ENCODE assay signal across 8 cellular contexts in the genomic region with DNA sequence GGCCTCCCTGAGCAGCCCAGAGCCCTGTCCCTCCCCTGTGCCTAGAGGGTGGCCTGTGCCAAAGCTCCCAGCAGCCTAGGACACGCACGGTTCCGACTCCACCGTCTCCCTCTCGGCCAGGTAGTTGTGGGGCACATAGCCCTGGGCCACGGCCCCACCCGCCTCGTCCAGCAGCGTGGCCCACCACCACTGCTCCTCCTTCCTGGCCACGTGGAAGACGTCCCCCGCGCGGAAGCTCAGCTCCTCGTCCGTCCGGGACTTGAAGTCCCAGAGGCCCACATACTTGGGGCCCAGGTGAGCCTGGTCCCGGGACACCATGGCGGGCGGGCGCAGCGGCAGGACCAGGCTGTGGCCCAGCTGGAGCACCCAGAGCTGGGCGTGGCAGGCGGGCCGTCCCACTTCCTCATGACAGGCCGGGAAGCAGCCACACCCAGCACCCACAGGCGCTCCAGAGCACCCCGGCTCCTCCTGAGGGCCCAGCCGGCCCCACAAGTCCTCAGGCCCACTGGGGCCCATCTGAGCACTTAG. TPM values are rescaled to one million over a fixed set of nuclear protein-coding genes. Genes with fewer than 3 reads are reported as not detected.
DNase-seq lines count a peak whose midpoint lies in the region; ATAC-seq and TF ChIP-seq lines count a peak whose summit lies in the region.

Gene PTK6 (minus strand): TSS at position 380 of the 528 bp plus-strand sequence. CDS start 62 bp downstream, at position 318.

- H3K27ac ChIP-seq in SK-N-SH (ENCODE audit: low read depth in 2 of 2, low read length in 1 of 2), result peak within 1 kb of the TSS in 1 of 2 experiments; percentile 76; a peak in 2 of 4 replicates

- no peaks in the 10 kb centered on the region for H3K9me2 ChIP-seq in SK-N-SH

- H3K4me2 ChIP-seq in SK-N-SH, result 0 out of 2 replicates have a peak within 1 kb of the TSS, but pooled peaks have one; percentile 52

- no peak for TF ChIP-seq CTCF in SK-N-SH (IDR thresholded peaks at IDR 0.05)

- H3K9ac ChIP-seq in SK-N-SH, result no peak within 1 kb of the TSS
- H3K9ac ChIP-seq in iPS-15b (ENCODE audit: low read depth, low read length), result no peak within 1 kb of the TSS

- H3K9me3 ChIP-seq in SK-N-SH (no peaks in the 10 kb centered on the region), iPS-15b (ENCODE audit: control insufficient read depth, insufficient read depth, low read length) (no peaks in the 10 kb centered on the region)

- WGBS in SK-N-SH (ENCODE audit: low lambda C conversion rate), result 81% methylated on average over 12 of the region's 29 CpGs

- no peaks in the 10 kb centered on the region for H3F3A ChIP-seq in SK-N-SH (replicated peaks; ENCODE audit: insufficient read depth)

- peak within 1 kb of the TSS; percentile 87 for H3K27ac Mint-ChIP-seq in activated CD4-positive, alpha-beta memory T cell treated with anti-CD3 and anti-CD28 coated beads, Interleukin-2, amount 10 ng/mL, durations not matched to agents 7 days and 5 days
- peak within 1 kb of the TSS; percentile 63 for H3K27ac Mint-ChIP-seq in stimulated activated naive CD8-positive, alpha-beta T cell treated with anti-CD3 and anti-CD28 coated beads, Interleukin-15, Interleukin-2, amounts not matched to agents 100 ng/mL and 50 ng/mL, for 24 hours

- no peak for TF ChIP-seq RAD21 in SK-N-SH (IDR thresholded peaks at IDR 0.05; ENCODE audit: low read length)

- H3K36me3 ChIP-seq in SK-N-SH (replicated peaks in 1 of 2; ENCODE audit: control insufficient read depth in 1 of 2, insufficient read depth in 2 of 2, low read length in 1 of 2) (no peaks in the 10 kb centered on the region), iPS-15b (ENCODE audit: control insufficient read depth, insufficient read depth, low read length) (no peaks in the 10 kb centered on the region)

- H3K79me2 ChIP-seq in SK-N-SH (ENCODE audit: insufficient read depth), result no peaks in the 10 kb centered on the region

- H3K36me3 Mint-ChIP-seq in activated CD4-positive, alpha-beta memory T cell treated with anti-CD3 and anti-CD28 coated beads, Interleukin-2, amount 10 ng/mL, durations not matched to agents 7 days and 5 days (ENCODE audit: low read depth), result no peaks in the 10 kb centered on the region
- no peaks in the 10 kb centered on the region for H3K36me3 Mint-ChIP-seq in stimulated activated naive CD8-positive, alpha-beta T cell treated with anti-CD3 and anti-CD28 coated beads, Interleukin-15, Interleukin-2, amounts not matched to agents 100 ng/mL and 50 ng/mL, for 24 hours (ENCODE audit: low read depth)

- H3K4me1 Mint-ChIP-seq in activated CD4-positive, alpha-beta memory T cell treated with anti-CD3 and anti-CD28 coated beads, Interleukin-2, amount 10 ng/mL, durations not matched to agents 7 days and 5 days, result peaks cover 27% of the 10 kb centered on the region
- peaks cover 20% of the 10 kb centered on the region for H3K4me1 Mint-ChIP-seq in stimulated activated naive CD8-positive, alpha-beta T cell treated with anti-CD3 and anti-CD28 coated beads, Interleukin-15, Interleukin-2, amounts not matched to agents 100 ng/mL and 50 ng/mL, for 24 hours (ENCODE audit: low read depth)

- no peaks in the 10 kb centered on the region for H4K20me1 ChIP-seq in SK-N-SH (ENCODE audit: insufficient read depth)

- H2AFZ ChIP-seq in SK-N-SH (ENCODE audit: low read depth), result peak within 1 kb of the TSS; percentile 8; the same call in 1 of the 2 replicates

- TF ChIP-seq EP300 in SK-N-SH (IDR thresholded peaks at IDR 0.05; ENCODE audit: borderline replicate concordance in 1 of 2, low read depth in 1 of 2, low read length in 1 of 2), result no peak

- H3K4me3 ChIP-seq in SK-N-SH (ENCODE audit: low read depth in 2 of 2, low read length in 1 of 2), result peak within 1 kb of the TSS in 1 of 2 experiments; percentile 29; a peak in 2 of 4 replicates
- peak within 1 kb of the TSS; percentile 27 for H3K4me3 ChIP-seq in iPS-15b (ENCODE audit: low read depth, low read length)

- DNase-seq in SK-N-SH, result no peak
- peak; percentile 66 for DNase-seq in activated CD4-positive, alpha-beta memory T cell treated with anti-CD3 and anti-CD28 coated beads, Interleukin-2, amount 10 ng/mL, durations not matched to agents 7 days and 5 days
- no peak for DNase-seq in KG1 (lab: John Stamatoyannopoulos, UW)

- H3K27me3 Mint-ChIP-seq in activated CD4-positive, alpha-beta memory T cell treated with anti-CD3 and anti-CD28 coated beads, Interleukin-2, amount 10 ng/mL, durations not matched to agents 7 days and 5 days, result peaks cover 4% of the 10 kb centered on the region
- no peaks in the 10 kb centered on the region for H3K27me3 Mint-ChIP-seq in stimulated activated naive CD8-positive, alpha-beta T cell treated with anti-CD3 and anti-CD28 coated beads, Interleukin-15, Interleukin-2, amounts not matched to agents 100 ng/mL and 50 ng/mL, for 24 hours

- CTCF ChIA-PET in SK-N-SH (lab: Yijun Ruan, JAX), result interaction anchor here (0.6 to 6.3 kb wide), 49 partner anchors 8 to 499 kb away, joined by 3 to 82 read pairs (median 5); partner anchors contain the start of genes C20orf204, PPDPF, PRPF6 and SAMD10
- CTCF ChIA-PET in activated CD4-positive, alpha-beta memory T cell treated with anti-CD3 and anti-CD28 coated beads, Interleukin-2, amount 10 ng/mL, durations not matched to agents 7 days and 5 days (lab: Charles Lee), result interaction anchor here (0.7 to 3.1 kb wide), 35 partner anchors 9 to 583 kb away, joined by 3 to 28 read pairs (median 5); partner anchors contain the start of genes ARFRP1, GMEB2, HELZ2 and LIME1

- ATAC-seq in SK-N-SH treated with all-trans-retinoic acid at 6 μM for 48 hours (no peak; the same call in 2 of the 3 replicates), HG03280 (IDR thresholded peaks at IDR 0.05; ENCODE audit: unreplicated experiment) (peak; percentile 7), GM19324 (IDR thresholded peaks at IDR 0.05; ENCODE audit: low FRiP score, unreplicated experiment) (no peak)

- peak within 1 kb of the TSS; percentile 73 for H3K4me3 Mint-ChIP-seq in activated CD4-positive, alpha-beta memory T cell treated with anti-CD3 and anti-CD28 coated beads, Interleukin-2, amount 10 ng/mL, durations not matched to agents 7 days and 5 days
- H3K4me3 Mint-ChIP-seq in stimulated activated naive CD8-positive, alpha-beta T cell treated with anti-CD3 and anti-CD28 coated beads, Interleukin-15, Interleukin-2, amounts not matched to agents 100 ng/mL and 50 ng/mL, for 24 hours, result peak within 1 kb of the TSS; percentile 60

- no peaks in the 10 kb centered on the region for H3K9me3 Mint-ChIP-seq in activated CD4-positive, alpha-beta memory T cell treated with anti-CD3 and anti-CD28 coated beads, Interleukin-2, amount 10 ng/mL, durations not matched to agents 7 days and 5 days
- no peaks in the 10 kb centered on the region for H3K9me3 Mint-ChIP-seq in stimulated activated naive CD8-positive, alpha-beta T cell treated with anti-CD3 and anti-CD28 coated beads, Interleukin-15, Interleukin-2, amounts not matched to agents 100 ng/mL and 50 ng/mL, for 24 hours

- POLR2A ChIA-PET in SK-N-SH (lab: Yijun Ruan, JAX), result interaction anchor here (0.6 to 1.4 kb wide), 9 partner anchors 16 to 502 kb away, joined by 3 to 16 read pairs (median 3); partner anchors contain the start of genes HELZ2, PPDPF, RTEL1 and TPD52L2
- POLR2A ChIA-PET in activated CD4-positive, alpha-beta memory T cell treated with anti-CD3 and anti-CD28 coated beads, Interleukin-2, amount 10 ng/mL, durations not matched to agents 7 days and 5 days (lab: Charles Lee), result interaction anchor here (0.8 to 6.7 kb wide), 23 partner anchors 9 to 529 kb away, joined by 3 to 136 read pairs (median 5); partner anchors contain the start of genes ARFRP1, GMEB2, HELZ2 and LIME1

- H3K4me1 ChIP-seq in SK-N-SH (ENCODE audit: control insufficient read depth in 1 of 2, insufficient read depth in 2 of 2, low read depth in 1 of 2, low read length in 1 of 2), result peaks cover 0 to 32% of the 10 kb centered on the region in 2 experiments; a peak in 1 of 4 replicates
- H3K4me1 ChIP-seq in iPS-15b (ENCODE audit: control insufficient read depth, insufficient read depth, low read length), result no peaks in the 10 kb centered on the region

- H3K27me3 ChIP-seq in SK-N-SH (ENCODE audit: insufficient read depth) (no peaks in the 10 kb centered on the region), iPS-15b (ENCODE audit: control insufficient read depth, insufficient read depth, low read length) (no peaks in the 10 kb centered on the region)

TF ChIP-seq in SK-N-SH, 30 proteins besides CTCF, POLR2A, EP300 and RAD21 (continues in another document):
- TF ChIP-seq NRF1 (IDR thresholded peaks at IDR 0.05; ENCODE audit: low read depth, low read length) (no peak), NFIC (IDR thresholded peaks at IDR 0.05; ENCODE audit: borderline replicate concordance) (no peak), SMC3 (IDR thresholded peaks at IDR 0.05; ENCODE audit: low read depth, low read length) (no peak), TEAD4 (IDR thresholded peaks at IDR 0.05; ENCODE audit: borderline replicate concordance, insufficient read depth) (no peak), RCOR1 (IDR thresholded peaks at IDR 0.05; ENCODE audit: low read length) (no peak), POLR2AphosphoS5 (IDR thresholded peaks at IDR 0.05; ENCODE audit: low read depth, low read length) (no peak), EZH2phosphoT487 (IDR thresholded peaks at IDR 0.05; ENCODE audit: borderline replicate concordance, low read depth) (no peak), TAF1 (IDR thresholded peaks at IDR 0.05; ENCODE audit: borderline replicate concordance, low read depth, low read length) (no peak)

TF ChIP-seq in SK-N-SH treated with all-trans-retinoic acid at 6 μM for 48 hours, 23 proteins besides CTCF, POLR2A, EP300 and RAD21 (continues in another document):
- no peak for TF ChIP-seq BACH2 (CRISPR knock-in tag; IDR thresholded peaks at IDR 0.05; ENCODE audit: borderline replicate concordance)
- no peak for TF ChIP-seq ZFP30 (CRISPR knock-in tag; IDR thresholded peaks at IDR 0.05)
- TF ChIP-seq GLIS3 (CRISPR knock-in tag; IDR thresholded peaks at IDR 0.05), result no peak
- TF ChIP-seq POU6F1 (CRISPR knock-in tag; IDR thresholded peaks at IDR 0.05; ENCODE audit: borderline replicate concordance, low read depth), result no peak

RNA-seq across cellular contexts. Expression of gene PTK6, which starts in this region (rescaled TPM):
- polyA plus RNA-seq in SK-N-SH (2012; rRNA removed), result 0.07 and 0.13 TPM in 2 replicates
- polyA plus RNA-seq in SK-N-SH (2012; cell fraction: cytosol; rRNA removed), result 0.06 and 0.16 TPM in 2 replicates
- 0.26 and 0.27 TPM in 2 replicates for polyA plus RNA-seq in SK-N-SH (2012; cell fraction: nucleus; rRNA removed)
- total RNA-seq in activated CD4-positive, alpha-beta memory T cell treated with anti-CD3 and anti-CD28 coated beads, Interleukin-2, amount 10 ng/mL, durations not matched to agents 7 days and 5 days, result 1 to 10 TPM; 2.1 to 2.3 TPM
